1 cellular context compared by ENCODE assay signal in genomic region chr7:84914598-84914997, GRCh38.
TF ChIP-seq lines count a peak whose summit lies in the region.

No MANE protein-coding gene starts in this region.

TF ChIP-seq in HCT116, 20 proteins besides CTCF, POLR2A, EP300 and RAD21 (continued from another document):
- TF ChIP-seq ZBTB33 (IDR thresholded peaks at IDR 0.05; ENCODE audit: extremely low read depth, insufficient replicate concordance, low read length) = no peak
- no peak for TF ChIP-seq ZFX (IDR thresholded peaks at IDR 0.05)
- TF ChIP-seq FOSL1 (IDR thresholded peaks at IDR 0.05; ENCODE audit: low read depth) = no peak
- TF ChIP-seq ZNF274 (IDR thresholded peaks at IDR 0.05; ENCODE audit: low read depth, low read length) = no peak
